14 cellular contexts compared by ENCODE assay signal in genomic region chr1:91924146-91924545, GRCh38. TPM values are rescaled to one million over a fixed set of nuclear protein-coding genes. Genes with fewer than 3 reads are reported as not detected.
A peak's percentile ranks its signal among the peaks of the same experiment; 100 is the strongest.
DNase-seq lines count a peak whose midpoint lies in the region; ATAC-seq, FAIRE-seq and TF ChIP-seq lines count a peak whose summit lies in the region.
"Had no signal": no experiment of that assay in that cellular context is flagged by ENCODE, and none has a peak within 500 bp of the region (broad histone marks: within the 10 kb centered on the region; RNA-seq: fewer than 3 reads in every experiment).

No MANE protein-coding gene starts in this region.

- no peak for FAIRE-seq in keratinocyte (lab: Jason Lieb, UNC)

- H3K9me3 Mint-ChIP-seq in HFFc6: peaks cover 6% of the 10 kb centered on the region; the same call in 1 of the 2 replicates
- H3K9me3 Mint-ChIP-seq: stimulated activated memory B cell treated with anti-CD40 and anti-IgM and Interleukin-4, amounts not matched to agents 10 μg/mL and 1 μg/mL and 100 μg/mL, for 72 hours had no signal

- no peak overlapping the region for H3K27ac ChIP-seq in keratinocyte (ENCODE audit: control insufficient read depth, insufficient read depth, low read length)
- H3K27ac ChIP-seq: BLaER1 had no signal

- TF ChIP-seq CTCF in AG04449 (IDR thresholded peaks at IDR 0.05; ENCODE audit: insufficient read depth, low read length, missing control alignments): no peak
- TF ChIP-seq CTCF in HFFc6 (IDR thresholded peaks at IDR 0.05): no peak
- no peak for TF ChIP-seq CTCF in astrocyte of the cerebellum (IDR thresholded peaks at IDR 0.05; ENCODE audit: low read depth, low read length, missing control alignments)
- no peak for TF ChIP-seq CTCF in keratinocyte (optimal IDR thresholded peaks at IDR 0.05 in 1 of 3, IDR thresholded peaks at IDR 0.05 in 1 of 3, conservative IDR thresholded peaks at IDR 0.05 in 1 of 3; ENCODE audit: extremely low read depth in 1 of 3, insufficient read depth in 2 of 3, low read length in 3 of 3)

- POLR2A ChIA-PET in AG04449 (lab: Yijun Ruan, JAX): interaction anchor here (0.6 kb wide), 1 partner anchor 9 kb away, joined by 3 read pairs; no protein-coding TSS in a partner anchor

- CTCF ChIA-PET in AG04449 (lab: Yijun Ruan, JAX): interaction anchor here (1.0 to 10.7 kb wide), 5 partner anchors 19 to 422 kb away, joined by 4 to 426 read pairs (median 34); partner anchors contain the start of gene TGFBR3

- no peaks in the 10 kb centered on the region for H3K36me3 ChIP-seq in keratinocyte (ENCODE audit: control insufficient read depth in 2 of 2, extremely low read depth in 1 of 2, insufficient read depth in 2 of 2, low read length in 2 of 2)
- H3K36me3 ChIP-seq: BLaER1 had no signal

- no peaks in the 10 kb centered on the region for H3K27me3 ChIP-seq in keratinocyte (ENCODE audit: control insufficient read depth, extremely low read depth, insufficient read depth, low read length)
- H3K27me3 ChIP-seq: BLaER1 had no signal

- peak overlapping the region; percentile 22 for H3K4me2 ChIP-seq in keratinocyte (ENCODE audit: control insufficient read depth, extremely low read depth, insufficient read depth, low read depth, low read length)
- H3K4me2 ChIP-seq: BLaER1 had no signal

- DNase-seq in AG04449 (ENCODE audit: low read depth, low spot score): peak; percentile 26
- DNase-seq in HFFc6: peak; percentile 57
- peak; percentile 73 for DNase-seq in astrocyte of the cerebellum (ENCODE audit: low read depth)
- no peak for DNase-seq in keratinocyte (ENCODE audit: low read depth, low spot score)
- DNase-seq in inferior parietal cortex (ENCODE audit: extremely low spot score): no peak
- no peak for DNase-seq in NCI-H1694 (lab: John Stamatoyannopoulos, UW)
- DNase-seq in activated CD8-positive, alpha-beta memory T cell treated with anti-CD3 and anti-CD28 coated beads, Interleukin-2, amount 50 U/mL, for 4 hours: no peak
- DNase-seq: Kasumi-1, NCI-H2227 treated with DMSO at 0.1 percent for 48 hours had no signal

- peaks cover 32% of the 10 kb centered on the region for H3K4me1 Mint-ChIP-seq in HFFc6 (ENCODE audit: low read depth)
- H3K4me1 Mint-ChIP-seq: stimulated activated memory B cell treated with anti-CD40 and anti-IgM and Interleukin-4, amounts not matched to agents 10 μg/mL and 1 μg/mL and 100 μg/mL, for 72 hours had no signal

- H3K9ac ChIP-seq in keratinocyte (ENCODE audit: control insufficient read depth, extremely low read depth, insufficient read depth, low read length): no peak overlapping the region
- H3K9ac ChIP-seq: BLaER1 had no signal

- no peaks in the 10 kb centered on the region for H3K9me3 ChIP-seq in keratinocyte (ENCODE audit: control insufficient read depth, low read depth, low read length)
- H3K9me3 ChIP-seq: BLaER1 had no signal

- H3K9me1 ChIP-seq in keratinocyte (ENCODE audit: control insufficient read depth, extremely low read depth, insufficient read depth, low read length): no peaks in the 10 kb centered on the region

- H3K27ac Mint-ChIP-seq in HFFc6: peak overlapping the region; percentile 63
- H3K27ac Mint-ChIP-seq: stimulated activated memory B cell treated with anti-CD40 and anti-IgM and Interleukin-4, amounts not matched to agents 10 μg/mL and 1 μg/mL and 100 μg/mL, for 72 hours had no signal

- H2AFZ ChIP-seq in keratinocyte (ENCODE audit: control insufficient read depth, low read length): no peak overlapping the region

- peak overlapping the region; percentile 35 for H3K4me3 Mint-ChIP-seq in HFFc6
- H3K4me3 Mint-ChIP-seq: stimulated activated memory B cell treated with anti-CD40 and anti-IgM and Interleukin-4, amounts not matched to agents 10 μg/mL and 1 μg/mL and 100 μg/mL, for 72 hours had no signal

- dilution Hi-C loops in keratinocyte (cut with MboI; ENCODE audit: extremely low pct_ligation_motif_present, low sequenced_read_pairs): no loop called here

- H3K27me3 Mint-ChIP-seq in HFFc6 (ENCODE audit: insufficient read depth): no peaks in the 10 kb centered on the region; the same call in 1 of the 2 replicates
- H3K27me3 Mint-ChIP-seq: stimulated activated memory B cell treated with anti-CD40 and anti-IgM and Interleukin-4, amounts not matched to agents 10 μg/mL and 1 μg/mL and 100 μg/mL, for 72 hours had no signal

- H4K20me1 ChIP-seq in keratinocyte (ENCODE audit: control insufficient read depth, extremely low read depth, insufficient read depth, low read length): no peaks in the 10 kb centered on the region
- H4K20me1 ChIP-seq: BLaER1 had no signal

- in situ Hi-C loops in astrocyte of the cerebellum (cut with HindIII; ENCODE audit: low sequenced_read_pairs): no loop called here

- ATAC-seq in GM18498 (IDR thresholded peaks at IDR 0.05; ENCODE audit: unreplicated experiment): no peak
- ATAC-seq: Right ventricle myocardium inferior; stimulated activated memory B cell treated with anti-CD40 and anti-IgM and Interleukin-4, amounts not matched to agents 10 μg/mL and 1 μg/mL and 100 μg/mL, for 72 hours had no signal

- peaks cover 5% of the 10 kb centered on the region for H3K4me1 ChIP-seq in keratinocyte (ENCODE audit: control insufficient read depth, extremely low read depth, insufficient read depth, low read length)
- H3K4me1 ChIP-seq: BLaER1 had no signal

- peaks cover 6% of the 10 kb centered on the region for H3K36me3 Mint-ChIP-seq in HFFc6 (ENCODE audit: low read depth)
- H3K36me3 Mint-ChIP-seq: stimulated activated memory B cell treated with anti-CD40 and anti-IgM and Interleukin-4, amounts not matched to agents 10 μg/mL and 1 μg/mL and 100 μg/mL, for 72 hours had no signal

- H3K4me3 ChIP-seq in AG04449 (ENCODE audit: low read depth, low read length) (no peak overlapping the region), astrocyte of the cerebellum (ENCODE audit: low read depth, low read length) (no peak overlapping the region), keratinocyte (ENCODE audit: control insufficient read depth in 2 of 3, extremely low read depth in 1 of 3, insufficient read depth in 2 of 3, low read depth in 1 of 3, low read length in 3 of 3) (no peak overlapping the region)
- H3K4me3 ChIP-seq: BLaER1 had no signal

- H3K79me2 ChIP-seq in keratinocyte (ENCODE audit: control insufficient read depth, insufficient read depth, low read length): no peaks in the 10 kb centered on the region

RNA-seq across cellular contexts. Expression of gene BRDT, which starts 25.1 kb away (rescaled TPM):
- total RNA-seq in HFFc6 (2021; fragmentation: NEBNext Ultra II Directional; extraction: Animal tissue kit (Norgen Biotek cat#: 25700)): not detected
- polyA plus RNA-seq in keratinocyte: not detected in 3 replicates
- polyA plus RNA-seq in keratinocyte (2011; ENCODE audit: low read depth): not detected
- polyA plus RNA-seq in keratinocyte (2011; cell fraction: cytosol; rRNA removed): not detected in 2 replicates
- not detected in 2 replicates for polyA plus RNA-seq in keratinocyte (2011; cell fraction: nucleus; rRNA removed)
- not detected in 2 replicates for polyA plus RNA-seq in keratinocyte (2012; ENCODE audit: low replicate concordance)
- not detected in 3 replicates for polyA minus RNA-seq in keratinocyte
- not detected for polyA minus RNA-seq in keratinocyte (2011; cell fraction: cytosol; rRNA and poly(A)+ RNA removed)
- not detected in 2 replicates for polyA minus RNA-seq in keratinocyte (2011; cell fraction: nucleus; rRNA and poly(A)+ RNA removed)
- total RNA-seq: Right ventricle myocardium inferior had no signal
- polyA plus RNA-seq: neural cell had no signal

RNA-seq across cellular contexts. Expression of gene TGFBR3, which starts 38.2 kb away (rescaled TPM):
- total RNA-seq in HFFc6 (2021; fragmentation: NEBNext Ultra II Directional; extraction: Animal tissue kit (Norgen Biotek cat#: 25700)): 10 to 100 TPM in 4 of 6 experiments, 1 to 10 TPM in 2; 5.8 to 21.1 (median 19.0) TPM
- polyA plus RNA-seq in keratinocyte: 0.66 to 1.2 TPM (median 0.99 TPM) in 3 replicates
- polyA plus RNA-seq in keratinocyte (2011; ENCODE audit: low read depth): 0.81 TPM
- polyA plus RNA-seq in keratinocyte (2011; cell fraction: cytosol; rRNA removed): 0.40 and 0.62 TPM in 2 replicates
- 1.3 and 1.4 TPM in 2 replicates for polyA plus RNA-seq in keratinocyte (2011; cell fraction: nucleus; rRNA removed)
- 0.80 and 1.0 TPM in 2 replicates for polyA plus RNA-seq in keratinocyte (2012; ENCODE audit: low replicate concordance)
- polyA minus RNA-seq in keratinocyte: 2.9 to 5.8 TPM (median 3.9 TPM) in 3 replicates
- polyA minus RNA-seq in keratinocyte (2011; cell fraction: cytosol; rRNA and poly(A)+ RNA removed): 0.96 TPM
- polyA minus RNA-seq in keratinocyte (2011; cell fraction: nucleus; rRNA and poly(A)+ RNA removed): 1.8 and 2.2 TPM in 2 replicates

Comparison
In these comparisons a context has a peak if more than half of its experiments do, and no peak if none do; other contexts are left out.
1. DNase-seq: peak in AG04449 (single experiment), HFFc6 (single experiment) and astrocyte of the cerebellum (single experiment); none in keratinocyte (single experiment), inferior parietal cortex (single experiment), NCI-H1694 (single experiment) and activated CD8-positive, alpha-beta memory T cell treated with anti-CD3 and anti-CD28 coated beads, Interleukin-2, amount 50 U/mL, for 4 hours (single experiment).